ENCODE assay signal across 9 cellular contexts in the genomic region with DNA sequence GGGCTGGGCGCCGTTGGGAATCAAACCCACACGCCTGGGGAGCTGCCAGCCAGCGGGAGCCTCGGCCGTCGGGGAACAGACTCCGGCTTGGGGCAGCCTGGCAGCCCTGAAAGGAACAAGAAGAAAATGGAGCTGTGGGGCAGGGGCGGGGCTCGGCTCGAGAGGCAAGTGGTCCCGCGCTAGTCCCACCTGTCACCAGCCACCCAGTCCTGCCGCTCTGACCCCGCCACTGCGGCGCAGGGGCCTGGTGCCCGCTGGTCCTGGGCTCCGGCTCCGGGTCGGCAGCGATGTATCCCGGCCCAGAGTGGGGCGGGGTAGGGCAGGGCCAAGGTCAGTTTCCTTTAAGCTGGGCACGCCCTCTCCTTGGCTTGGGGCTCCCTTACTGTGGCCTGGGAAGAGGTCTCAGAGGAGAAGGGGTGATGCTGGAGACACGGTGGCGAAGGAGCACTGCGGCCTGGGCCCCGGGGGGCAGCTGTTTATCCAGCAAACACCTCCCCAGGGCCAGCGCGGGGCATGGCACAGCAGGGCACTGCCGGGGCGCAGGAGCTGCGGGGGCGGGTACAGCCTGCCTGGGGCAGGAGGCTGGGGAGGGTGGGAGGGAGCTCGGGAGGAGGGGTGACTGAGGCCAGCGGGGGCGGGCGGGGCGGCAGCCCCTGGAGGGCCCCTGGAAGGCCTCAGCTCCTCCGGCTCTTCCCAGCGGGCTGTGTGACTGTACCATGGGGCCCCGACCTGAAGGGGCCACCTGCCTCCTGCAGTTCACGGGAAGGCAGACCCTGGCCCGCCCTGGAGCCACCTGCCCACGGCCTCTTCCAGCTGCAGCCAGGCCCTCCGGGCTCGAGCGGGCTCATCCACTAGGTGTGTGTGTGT. TPM values are rescaled to one million over a fixed set of nuclear protein-coding genes. Genes with fewer than 3 reads are reported as not detected.
A peak's percentile ranks its signal among the peaks of the same experiment; 100 is the strongest.
DNase-seq lines count a peak whose midpoint lies in the region; ATAC-seq lines count a peak whose summit lies in the region.
"Had no signal": no experiment of that assay in that cellular context is flagged by ENCODE, and none has a peak within 500 bp of the region (broad histone marks: within the 10 kb centered on the region; RNA-seq: fewer than 3 reads in every experiment).

No MANE protein-coding gene starts in this region.

- peak overlapping the region; percentile 78 for H3K4me3 Mint-ChIP-seq in activated T-helper 2 cell treated with anti-CD3 and anti-CD28 coated beads, Interferon-gamma antibody, Interleukin-2, Interleukin-4, amounts not matched to agents 10 μg/mL and 5 μg/mL and 100 μg/mL, durations not matched to agents 14 hours and 24 hours and 36 hours (ENCODE audit: low read depth)
- H3K4me3 Mint-ChIP-seq: activated naive CD4-positive, alpha-beta T cell treated with anti-CD3 and anti-CD28 coated beads, Interleukin-2, amount 50 U/mL, for 24 hours had no signal

- H3K27me3 Mint-ChIP-seq in activated T-helper 2 cell treated with anti-CD3 and anti-CD28 coated beads, Interferon-gamma antibody, Interleukin-2, Interleukin-4, amounts not matched to agents 10 μg/mL and 5 μg/mL and 100 μg/mL, durations not matched to agents 14 hours and 24 hours and 36 hours (ENCODE audit: low read depth): no peaks in the 10 kb centered on the region

- H3K9me3 Mint-ChIP-seq in activated T-helper 2 cell treated with anti-CD3 and anti-CD28 coated beads, Interferon-gamma antibody, Interleukin-2, Interleukin-4, amounts not matched to agents 10 μg/mL and 5 μg/mL and 100 μg/mL, durations not matched to agents 14 hours and 24 hours and 36 hours: no peaks in the 10 kb centered on the region
- H3K9me3 Mint-ChIP-seq: activated naive CD4-positive, alpha-beta T cell treated with anti-CD3 and anti-CD28 coated beads, Interleukin-2, amount 50 U/mL, for 24 hours had no signal

- DNase-seq in A172 (ENCODE audit: low spot score): peak; percentile 51
- no peak for DNase-seq in activated T-helper 2 cell treated with anti-CD3 and anti-CD28 coated beads, Interferon-gamma antibody, Interleukin-2, Interleukin-4, amounts not matched to agents 10 μg/mL and 5 μg/mL and 100 μg/mL, durations not matched to agents 14 hours and 24 hours and 36 hours (ENCODE audit: low spot score)
- DNase-seq in left lobe of liver (ENCODE audit: low spot score): no peak
- no peak for DNase-seq in epidermal melanocyte (ENCODE audit: insufficient read length, low spot score)
- no peak for DNase-seq in DMS114 treated with DMSO at 0.1 percent for 48 hours (lab: John Stamatoyannopoulos, UW; ENCODE audit: unreplicated experiment)
- no peak for DNase-seq in SKM-1 treated with dmso at 0.1 percent for 144 hours (lab: John Stamatoyannopoulos, UW; ENCODE audit: unreplicated experiment)

- peaks cover 10% of the 10 kb centered on the region for H3K4me1 Mint-ChIP-seq in activated T-helper 2 cell treated with anti-CD3 and anti-CD28 coated beads, Interferon-gamma antibody, Interleukin-2, Interleukin-4, amounts not matched to agents 10 μg/mL and 5 μg/mL and 100 μg/mL, durations not matched to agents 14 hours and 24 hours and 36 hours (ENCODE audit: low read depth)

- H3K36me3 Mint-ChIP-seq in activated T-helper 2 cell treated with anti-CD3 and anti-CD28 coated beads, Interferon-gamma antibody, Interleukin-2, Interleukin-4, amounts not matched to agents 10 μg/mL and 5 μg/mL and 100 μg/mL, durations not matched to agents 14 hours and 24 hours and 36 hours (ENCODE audit: low read depth): no peaks in the 10 kb centered on the region

- intact Hi-C loops in activated T-helper 2 cell treated with anti-CD3 and anti-CD28 coated beads, Interferon-gamma antibody, Interleukin-2, Interleukin-4, amounts not matched to agents 10 μg/mL and 5 μg/mL and 100 μg/mL, durations not matched to agents 14 hours and 24 hours and 36 hours (cut with micrococcal nuclease): loop anchor here (5.0 kb wide), 1 partner anchor 290 kb away; no protein-coding TSS in a partner anchor

- H3K27ac Mint-ChIP-seq in activated T-helper 2 cell treated with anti-CD3 and anti-CD28 coated beads, Interferon-gamma antibody, Interleukin-2, Interleukin-4, amounts not matched to agents 10 μg/mL and 5 μg/mL and 100 μg/mL, durations not matched to agents 14 hours and 24 hours and 36 hours: no peak overlapping the region

- ATAC-seq in GM21381 (IDR thresholded peaks at IDR 0.05; ENCODE audit: unreplicated experiment): peak; percentile 75
- ATAC-seq in left lobe of liver: peak; percentile 15
- ATAC-seq in GM18867 (IDR thresholded peaks at IDR 0.05; ENCODE audit: unreplicated experiment): no peak

RNA-seq across cellular contexts. Expression of gene ODC1, which starts 15.6 kb away (rescaled TPM):
- 308 and 372 TPM in 2 replicates for total RNA-seq in A172 (2014; rRNA removed; shearing (Covaris generic))
- total RNA-seq in activated T-helper 2 cell treated with anti-CD3 and anti-CD28 coated beads, Interferon-gamma antibody, Interleukin-2, Interleukin-4, amounts not matched to agents 10 μg/mL and 5 μg/mL and 100 μg/mL, durations not matched to agents 14 hours and 24 hours and 36 hours: 161 and 164 TPM in 2 replicates
- total RNA-seq in left lobe of liver: 16.2 TPM
